Comparison of ENCODE assay signal across 9 cellular contexts in genomic region chr17:30696234-30696633, GRCh38.
"Had no signal": no experiment of that assay in that cellular context is flagged by ENCODE, and none has a peak within 500 bp of the region (broad histone marks: within the 10 kb centered on the region; RNA-seq: fewer than 3 reads in every experiment).

No MANE protein-coding gene starts in this region.

- ATAC-seq: HCT116, HepG2 had no signal

- H3K36me3 ChIP-seq: HAP-1 had no signal

- H2AFZ ChIP-seq: GM23248 had no signal

- H3K9ac ChIP-seq: GM23248 had no signal

- FAIRE-seq: HepG2 had no signal

- DNase-seq: GM23248, GOT3, H7, Kasumi-1, KG1 had no signal

- H3K27ac ChIP-seq: HL-60 had no signal

- H3K4me3 ChIP-seq: GM23248, HAP-1 had no signal

- H3K9me3 ChIP-seq: HAP-1 had no signal
